In genomic region chr20:1663917-1664316, GRCh38 we compare ENCODE assay signal across 1 cellular context.
TF ChIP-seq lines count a peak whose summit lies in the region.

No MANE protein-coding gene starts in this region.

TF ChIP-seq in SK-N-SH treated with all-trans-retinoic acid at 6 μM for 48 hours, 23 proteins besides CTCF, POLR2A, EP300 and RAD21 (continued from another document):
- TF ChIP-seq CSRNP3 (CRISPR knock-in tag; IDR thresholded peaks at IDR 0.05) (no peak), ZC3H10 (CRISPR knock-in tag; IDR thresholded peaks at IDR 0.05) (no peak), ARNTL (CRISPR knock-in tag; IDR thresholded peaks at IDR 0.05; ENCODE audit: borderline replicate concordance, low read depth) (no peak), TOX (CRISPR knock-in tag; IDR thresholded peaks at IDR 0.05; ENCODE audit: borderline replicate concordance) (no peak), ZFP30 (CRISPR knock-in tag; IDR thresholded peaks at IDR 0.05) (no peak), PATZ1 (CRISPR knock-in tag; IDR thresholded peaks at IDR 0.05; ENCODE audit: borderline replicate concordance) (no peak)
